Comparison of ENCODE assay signal across 8 cellular contexts in genomic region chr15:45634442-45635190, GRCh38. TPM values are rescaled to one million over a fixed set of nuclear protein-coding genes. Genes with fewer than 3 reads are reported as not detected.
DNase-seq lines count a peak whose midpoint lies in the region; ATAC-seq and TF ChIP-seq lines count a peak whose summit lies in the region.

Gene SQOR (plus strand): TSS chr15:45635029. CDS start chr15:45658924, 23,895 bp downstream.

- DNase-seq in BJ (ENCODE audit: low read depth) (no peak), SK-MEL-5 (ENCODE audit: low read depth, low spot score) (peak; percentile 58), cardiac septum (ENCODE audit: low spot score) (peak; percentile 94), prostate gland (ENCODE audit: low spot score) (peak; percentile 88)

- H3K4me1 Mint-ChIP-seq in activated naive CD8-positive, alpha-beta T cell (ENCODE audit: low read depth) = peaks cover 40% of the 10 kb centered on the region

- H3K4me3 Mint-ChIP-seq in activated naive CD8-positive, alpha-beta T cell = peak within 1 kb of the TSS; percentile 92

- no peaks in the 10 kb centered on the region for H3K27me3 ChIP-seq in BJ (ENCODE audit: control insufficient read depth, insufficient read depth, low read length)
- no peaks in the 10 kb centered on the region for H3K27me3 ChIP-seq in prostate gland (replicated peaks; ENCODE audit: insufficient read depth)

- intact Hi-C loops in cardiac septum (cut with DNase I) = no loop called here
- intact Hi-C loops in prostate gland (cut with DNase I) = loop anchor here (10.0 kb wide), 1 partner anchor 260 kb away; no protein-coding TSS in a partner anchor

- POLR2A ChIA-PET in BJ (lab: Charles Lee) = interaction anchor here (0.6 kb wide), 1 partner anchor 236 kb away, joined by 6 read pairs; no protein-coding TSS in a partner anchor

- ATAC-seq in HG03354 (IDR thresholded peaks at IDR 0.05; ENCODE audit: poor library complexity, severe bottlenecking, unreplicated experiment) = peak; percentile 76

- no peaks in the 10 kb centered on the region for H3K9me3 Mint-ChIP-seq in activated naive CD8-positive, alpha-beta T cell (ENCODE audit: low read depth)

- H3K27ac ChIP-seq in prostate gland (peak within 1 kb of the TSS; percentile 88 to 93), urinary bladder (ENCODE audit: low read depth) (peak within 1 kb of the TSS; percentile 86)

- WGBS in prostate gland = 2% methylated on average over 52 of the region's 53 CpGs
- 3% methylated on average over 53 of the region's 53 CpGs for WGBS in urinary bladder

- in situ Hi-C loops in SK-MEL-5 (cut with HindIII; ENCODE audit: low pct_unique_long_range_greater_than_20kb, low sequenced_read_pairs) = no loop called here

- no peaks in the 10 kb centered on the region for H3K9me3 ChIP-seq in prostate gland

- peak within 1 kb of the TSS; percentile 69 for H3K4me3 ChIP-seq in BJ (ENCODE audit: low read depth, low read length)
- H3K4me3 ChIP-seq in prostate gland = peak within 1 kb of the TSS; percentile 72 to 79
- peak within 1 kb of the TSS; percentile 50 for H3K4me3 ChIP-seq in urinary bladder (ENCODE audit: low read depth, low read length)

- H3K36me3 ChIP-seq in BJ (ENCODE audit: control insufficient read depth, insufficient read depth, low read length) (no peaks in the 10 kb centered on the region), prostate gland (no peaks in the 10 kb centered on the region), urinary bladder (ENCODE audit: insufficient read depth) (no peaks in the 10 kb centered on the region)

- TF ChIP-seq CTCF in BJ (IDR thresholded peaks at IDR 0.05; ENCODE audit: insufficient read depth, low read depth, low read length) (no peak), prostate gland (IDR thresholded peaks at IDR 0.05) (peak in 2 of 4 experiments; percentile 17 to 20)

- TF ChIP-seq POLR2A in GM19099 (IDR thresholded peaks at IDR 0.05; ENCODE audit: extremely low read depth, insufficient read length, low read depth) = peak; percentile 76
- TF ChIP-seq POLR2A in prostate gland (IDR thresholded peaks at IDR 0.05) = peak; percentile 85

- H3K27ac Mint-ChIP-seq in activated naive CD8-positive, alpha-beta T cell = peak within 1 kb of the TSS; percentile 68

- no peaks in the 10 kb centered on the region for H3K4me1 ChIP-seq in prostate gland (replicated peaks)
- H3K4me1 ChIP-seq in urinary bladder (ENCODE audit: insufficient read depth) = no peaks in the 10 kb centered on the region

- CTCF ChIA-PET in BJ (lab: Yijun Ruan, JAX) = interaction anchor here (1.2 to 2.4 kb wide), 5 partner anchors 16 to 71 kb away, joined by 3 to 8 read pairs (median 4); no protein-coding TSS in a partner anchor

- no peaks in the 10 kb centered on the region for H3K27me3 Mint-ChIP-seq in activated naive CD8-positive, alpha-beta T cell

- H3K36me3 Mint-ChIP-seq in activated naive CD8-positive, alpha-beta T cell = peaks cover 4% of the 10 kb centered on the region

RNA-seq across cellular contexts. Expression of gene SQOR, which starts in this region (rescaled TPM):
- polyA plus RNA-seq in BJ (2011; rRNA removed) = 40.6 and 47.5 TPM in 2 replicates
- polyA minus RNA-seq in BJ (2011; rRNA and poly(A)+ RNA removed) = 18.1 and 29.7 TPM in 2 replicates
- total RNA-seq in SK-MEL-5 (2014; rRNA removed; shearing (Covaris generic)) = 13.4 and 15.0 TPM in 2 replicates
- polyA plus RNA-seq in SK-MEL-5 (2015; cell fraction: cytosol; rRNA removed) = 10.3 and 12.5 TPM in 2 replicates
- polyA plus RNA-seq in SK-MEL-5 (2015; cell fraction: nucleus; rRNA removed) = 5.5 and 17.1 TPM in 2 replicates
- total RNA-seq in cardiac septum = 12.3 TPM
- total RNA-seq in prostate gland = 10 to 100 TPM; 29.4 to 83.8 TPM
- total RNA-seq in urinary bladder = 28.7 TPM
- polyA plus RNA-seq in urinary bladder = 50.7 TPM
